In the genomic region with DNA sequence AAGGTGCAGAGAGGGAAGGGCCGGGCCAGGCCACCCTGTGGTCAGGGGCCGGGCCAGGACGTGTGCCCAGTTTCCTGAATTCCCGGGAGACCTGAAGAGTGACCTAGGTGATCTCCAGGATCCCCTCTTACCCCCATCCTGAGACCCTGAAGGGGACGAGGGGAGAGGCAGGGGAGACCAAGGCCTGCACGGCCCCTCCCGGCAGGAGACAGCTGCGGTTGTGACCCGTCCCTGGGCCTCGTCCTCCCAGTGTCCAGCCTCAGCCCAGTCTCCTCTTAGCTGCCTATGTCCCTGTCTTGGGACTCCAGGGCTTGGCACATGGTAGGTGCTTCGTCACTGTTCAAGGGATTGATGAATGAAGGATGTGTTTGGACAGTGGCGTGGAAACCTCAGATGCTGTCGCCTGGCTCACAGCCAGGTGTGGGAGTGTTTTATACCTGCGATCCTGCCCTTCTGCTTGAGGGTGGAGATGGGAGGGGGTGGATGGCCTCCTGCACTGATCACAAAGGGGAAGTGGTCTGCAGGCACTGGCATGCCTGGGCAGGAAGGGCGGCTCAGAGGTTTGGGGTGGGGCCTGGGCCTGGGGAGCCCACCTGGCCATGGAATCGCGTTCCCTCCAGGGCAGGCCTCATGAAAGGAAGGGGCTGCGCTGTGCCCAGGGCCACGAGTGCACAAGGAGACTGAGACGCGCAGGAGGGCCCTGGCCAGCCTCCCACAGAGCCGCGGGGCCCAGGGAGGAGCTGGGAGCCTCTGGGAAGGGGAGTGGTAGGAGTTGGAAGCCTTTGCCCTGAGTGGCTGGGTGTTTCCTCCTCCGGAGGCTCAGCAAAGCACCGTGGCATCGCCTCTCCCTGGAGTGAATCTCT, we compare ENCODE assay signal across 12 cellular contexts. TPM values are rescaled to one million over a fixed set of nuclear protein-coding genes. Genes with fewer than 3 reads are reported as not detected.
A peak's percentile ranks its signal among the peaks of the same experiment; 100 is the strongest.
DNase-seq lines count a peak whose midpoint lies in the region; ATAC-seq and TF ChIP-seq lines count a peak whose summit lies in the region.
"Had no signal": no experiment of that assay in that cellular context is flagged by ENCODE, and none has a peak within 500 bp of the region (broad histone marks: within the 10 kb centered on the region; RNA-seq: fewer than 3 reads in every experiment).

No MANE protein-coding gene starts in this region.

- peak; percentile 29 for ATAC-seq in naive thymus-derived CD4-positive, alpha-beta T cell
- no peak for ATAC-seq in activated naive CD8-positive, alpha-beta T cell treated with anti-CD3 and anti-CD28 coated beads, Interleukin-2, amount 50 U/mL, for 24 hours

- no peak overlapping the region for H3K4me3 Mint-ChIP-seq in naive thymus-derived CD4-positive, alpha-beta T cell
- no peak overlapping the region for H3K4me3 Mint-ChIP-seq in activated naive CD8-positive, alpha-beta T cell treated with anti-CD3 and anti-CD28 coated beads, Interleukin-2, amount 50 U/mL, for 24 hours
- H3K4me3 Mint-ChIP-seq: immature natural killer cell, T-cell had no signal

- H3K4me1 Mint-ChIP-seq in naive thymus-derived CD4-positive, alpha-beta T cell: peaks cover 13 to 42% (median 29%) of the 10 kb centered on the region in 7 donors
- H3K4me1 Mint-ChIP-seq in activated naive CD8-positive, alpha-beta T cell treated with anti-CD3 and anti-CD28 coated beads, Interleukin-2, amount 50 U/mL, for 24 hours: peaks cover 22% of the 10 kb centered on the region

- H3K36me3 Mint-ChIP-seq in naive thymus-derived CD4-positive, alpha-beta T cell: peaks cover 0 to 7% (median 3%) of the 10 kb centered on the region in 5 donors
- H3K36me3 Mint-ChIP-seq in activated naive CD8-positive, alpha-beta T cell treated with anti-CD3 and anti-CD28 coated beads, Interleukin-2, amount 50 U/mL, for 24 hours (ENCODE audit: low read depth): no peaks in the 10 kb centered on the region

- intact Hi-C loops in naive thymus-derived CD4-positive, alpha-beta T cell (cut with micrococcal nuclease): no loop called here
- intact Hi-C loops in dorsolateral prefrontal cortex (cut with DNase I): loop anchor here in 1 of 2 donors (10.0 kb wide), 1 partner anchor 1031 kb away; no protein-coding TSS in a partner anchor

- H3K27ac ChIP-seq in naive thymus-derived CD4-positive, alpha-beta T cell (ENCODE audit: low read depth, low read length): no peak overlapping the region
- H3K27ac ChIP-seq in dorsolateral prefrontal cortex: peak overlapping the region in 5 of 59 donors; percentile 2 to 48 (median 22)

- H3K36me3 ChIP-seq in naive thymus-derived CD4-positive, alpha-beta T cell (ENCODE audit: control insufficient read depth in 2 of 3, insufficient read depth in 3 of 3, low read length in 3 of 3): peaks cover 0 to 44% (median 0%) of the 10 kb centered on the region in 3 experiments

- H3K27me3 ChIP-seq in naive thymus-derived CD4-positive, alpha-beta T cell (ENCODE audit: control insufficient read depth in 2 of 2, insufficient read depth in 2 of 2, low read length in 2 of 2): no peaks in the 10 kb centered on the region
- H3K27me3 ChIP-seq in dorsolateral prefrontal cortex: no peaks in the 10 kb centered on the region

- H3K9me3 Mint-ChIP-seq in naive thymus-derived CD4-positive, alpha-beta T cell: no peaks in the 10 kb centered on the region
- H3K9me3 Mint-ChIP-seq in activated naive CD8-positive, alpha-beta T cell treated with anti-CD3 and anti-CD28 coated beads, Interleukin-2, amount 50 U/mL, for 24 hours: no peaks in the 10 kb centered on the region
- H3K9me3 Mint-ChIP-seq: activated T-helper 2 cell treated with anti-CD3 and anti-CD28 coated beads, Interferon-gamma antibody, Interleukin-2, Interleukin-4, amounts not matched to agents 10 μg/mL and 5 μg/mL and 100 μg/mL, durations not matched to agents 14 hours and 24 hours and 36 hours; immature natural killer cell; T-cell had no signal

- no peak overlapping the region for H3K4me3 ChIP-seq in naive thymus-derived CD4-positive, alpha-beta T cell (ENCODE audit: low read length)
- no peak overlapping the region for H3K4me3 ChIP-seq in dorsolateral prefrontal cortex

- CTCF ChIA-PET in naive thymus-derived CD4-positive, alpha-beta T cell (lab: Charles Lee): no interaction called here

- H3K27ac Mint-ChIP-seq in naive thymus-derived CD4-positive, alpha-beta T cell: peak overlapping the region in 3 of 9 donors; percentile 12 to 51 (median 43)
- H3K27ac Mint-ChIP-seq in activated naive CD8-positive, alpha-beta T cell treated with anti-CD3 and anti-CD28 coated beads, Interleukin-2, amount 50 U/mL, for 24 hours: no peak overlapping the region
- H3K27ac Mint-ChIP-seq: activated T-helper 2 cell treated with anti-CD3 and anti-CD28 coated beads, Interferon-gamma antibody, Interleukin-2, Interleukin-4, amounts not matched to agents 10 μg/mL and 5 μg/mL and 100 μg/mL, durations not matched to agents 14 hours and 24 hours and 36 hours; T-cell had no signal

- peak; percentile 77 for DNase-seq in GDM1 (lab: John Stamatoyannopoulos, UW)
- DNase-seq in NCI-H1417 (lab: John Stamatoyannopoulos, UW): peak; percentile 67 to 92 (median 86)
- peak; percentile 77 for DNase-seq in SW480 (ENCODE audit: low spot score)
- DNase-seq in naive thymus-derived CD4-positive, alpha-beta T cell: no peak
- no peak for DNase-seq in NCI-H1048 (lab: John Stamatoyannopoulos, UW)
- no peak for DNase-seq in activated naive CD8-positive, alpha-beta T cell treated with anti-CD3 and anti-CD28 coated beads, Interleukin-2, amount 50 U/mL, for 24 hours
- no peak for DNase-seq in GM19240 (ENCODE audit: insufficient read length, low spot score)
- no peak for DNase-seq in dorsolateral prefrontal cortex
- DNase-seq: Calu3, immature natural killer cell, T-cell had no signal

- no peaks in the 10 kb centered on the region for H3K27me3 Mint-ChIP-seq in naive thymus-derived CD4-positive, alpha-beta T cell
- no peaks in the 10 kb centered on the region for H3K27me3 Mint-ChIP-seq in activated naive CD8-positive, alpha-beta T cell treated with anti-CD3 and anti-CD28 coated beads, Interleukin-2, amount 50 U/mL, for 24 hours
- H3K27me3 Mint-ChIP-seq: T-cell had no signal

- no peaks in the 10 kb centered on the region for H3K9me3 ChIP-seq in naive thymus-derived CD4-positive, alpha-beta T cell (ENCODE audit: control insufficient read depth in 2 of 3, low read length in 3 of 3)

- TF ChIP-seq CTCF in dorsolateral prefrontal cortex (IDR thresholded peaks at IDR 0.05 in 54 of 56, conservative IDR thresholded peaks at IDR 0.05 in 2 of 56; ENCODE audit: low read depth in 1 of 56, partially characterized antibody in 56 of 56): no peak

- POLR2A ChIA-PET in naive thymus-derived CD4-positive, alpha-beta T cell (lab: Charles Lee): interaction anchor here (1.1 kb wide), 1 partner anchor 8 kb away, joined by 4 read pairs; no protein-coding TSS in a partner anchor

- peaks cover 5 to 14% of the 10 kb centered on the region in 2 donors for H3K4me1 ChIP-seq in naive thymus-derived CD4-positive, alpha-beta T cell (ENCODE audit: control insufficient read depth in 2 of 2, insufficient read depth in 2 of 2, low read length in 2 of 2)

RNA-seq across cellular contexts. Expression of gene SH3TC1, which starts 6.9 kb away (rescaled TPM):
- total RNA-seq in naive thymus-derived CD4-positive, alpha-beta T cell: 100 to 1,000 TPM in 1 of 5 experiments, 10 to 100 TPM in 4; 33.8 to 120 (median 41.2) TPM
- polyA plus RNA-seq in naive thymus-derived CD4-positive, alpha-beta T cell: 10 to 100 TPM in 1 of 2 donors, 1 to 10 TPM in 1; 6.5 to 12.1 TPM
- 10 to 100 TPM in 113 of 120 experiments, 1 to 10 TPM in 7; 5.1 to 46.5 (median 19.2) TPM for total RNA-seq in dorsolateral prefrontal cortex

RNA-seq across cellular contexts. Expression of gene ABLIM2, which starts 47.4 kb away (rescaled TPM):
- total RNA-seq in naive thymus-derived CD4-positive, alpha-beta T cell: 1 to 10 TPM in 4 of 5 experiments, under 1 TPM in 1; 0.22 to 4.9 (median 3.1) TPM
- 1 to 10 TPM in 1 of 2 donors, under 1 TPM in 1; 0.99 to 5.8 TPM for polyA plus RNA-seq in naive thymus-derived CD4-positive, alpha-beta T cell
- 100 to 1,000 TPM in 103 of 120 experiments, 10 to 100 TPM in 17; 43.2 to 185 (median 130) TPM for total RNA-seq in dorsolateral prefrontal cortex

Comparison
In these comparisons a context has a peak if more than half of its experiments do, and no peak if none do; other contexts are left out.
1. DNase-seq: peak in GDM1 (single experiment), NCI-H1417 (3 of 3) and SW480 (single experiment); none in naive thymus-derived CD4-positive, alpha-beta T cell (0 of 9), NCI-H1048 (single experiment), activated naive CD8-positive, alpha-beta T cell treated with anti-CD3 and anti-CD28 coated beads, Interleukin-2, amount 50 U/mL, for 24 hours (single experiment), GM19240 (single experiment) and dorsolateral prefrontal cortex (0 of 10).
2. RNA of gene ABLIM2, which starts 47.4 kb away (total RNA-seq): 43.2 to 185 TPM in dorsolateral prefrontal cortex; 0.22 to 4.9 TPM in naive thymus-derived CD4-positive, alpha-beta T cell; every median in the first group is over 4 times any median in the second.